ENCODE assay signal across 9 cellular contexts in genomic region chr10:71725998-71726672, GRCh38. TPM values are rescaled to one million over a fixed set of nuclear protein-coding genes. Genes with fewer than 3 reads are reported as not detected.
DNase-seq lines count a peak whose midpoint lies in the region; ATAC-seq, FAIRE-seq and TF ChIP-seq lines count a peak whose summit lies in the region.
"Had no signal": no experiment of that assay in that cellular context is flagged by ENCODE, and none has a peak within 500 bp of the region (broad histone marks: within the 10 kb centered on the region; RNA-seq: fewer than 3 reads in every experiment).

No MANE protein-coding gene starts in this region.

- H3K9me3 Mint-ChIP-seq in T-helper 1 cell treated with Interleukin-12 subunit alpha and Interleukin-12 subunit beta and Interleukin-4 antibody, amounts not matched to agents 30 μg/mL and 1 μg/mL, for 36 hours: no peaks in the 10 kb centered on the region
- no peaks in the 10 kb centered on the region for H3K9me3 Mint-ChIP-seq in neural crest cell

- intact Hi-C loops in left lung (cut with DNase I): no loop called here
- intact Hi-C loops in sciatic nerve (cut with DNase I): no loop called here

- H3K36me3 Mint-ChIP-seq in T-helper 1 cell treated with Interleukin-12 subunit alpha and Interleukin-12 subunit beta and Interleukin-4 antibody, amounts not matched to agents 30 μg/mL and 1 μg/mL, for 36 hours (ENCODE audit: low read depth): no peaks in the 10 kb centered on the region
- no peaks in the 10 kb centered on the region for H3K36me3 Mint-ChIP-seq in neural crest cell (ENCODE audit: low read depth)

- FAIRE-seq in bronchial epithelial cell (lab: Jason Lieb, UNC): no peak
- FAIRE-seq: A204.1 had no signal

- peak overlapping the region in 1 of 2 donors; percentile 95 for H3K27ac ChIP-seq in left lung

- H3K9me3 ChIP-seq in left lung: no peaks in the 10 kb centered on the region

- H3K27me3 ChIP-seq in bronchial epithelial cell (ENCODE audit: control insufficient read depth, insufficient read depth, low read length) (no peaks in the 10 kb centered on the region), left lung (no peaks in the 10 kb centered on the region)

- peak overlapping the region; percentile 43 for H3K4me3 Mint-ChIP-seq in T-helper 1 cell treated with Interleukin-12 subunit alpha and Interleukin-12 subunit beta and Interleukin-4 antibody, amounts not matched to agents 30 μg/mL and 1 μg/mL, for 36 hours
- H3K4me3 Mint-ChIP-seq in neural crest cell: no peak overlapping the region

- ATAC-seq in left lung: no peak
- no peak for ATAC-seq in sciatic nerve

- H3K36me3 ChIP-seq in bronchial epithelial cell (ENCODE audit: control insufficient read depth, insufficient read depth, low read length): no peaks in the 10 kb centered on the region
- H3K36me3 ChIP-seq in left lung: no peaks in the 10 kb centered on the region

- TF ChIP-seq CTCF in bronchial epithelial cell (IDR thresholded peaks at IDR 0.05; ENCODE audit: insufficient read depth, low read length, severe bottlenecking) (peak; percentile 39), neural crest cell (conservative IDR thresholded peaks at IDR 0.05) (peak; percentile 58), left lung (IDR thresholded peaks at IDR 0.05) (peak in 1 of 2 donors; percentile 62)

- peak overlapping the region; percentile 92 for H3K27ac Mint-ChIP-seq in T-helper 1 cell treated with Interleukin-12 subunit alpha and Interleukin-12 subunit beta and Interleukin-4 antibody, amounts not matched to agents 30 μg/mL and 1 μg/mL, for 36 hours
- H3K27ac Mint-ChIP-seq in neural crest cell (ENCODE audit: unreplicated experiment): no peak overlapping the region

- H3K4me1 Mint-ChIP-seq in T-helper 1 cell treated with Interleukin-12 subunit alpha and Interleukin-12 subunit beta and Interleukin-4 antibody, amounts not matched to agents 30 μg/mL and 1 μg/mL, for 36 hours (ENCODE audit: low read depth): peaks cover 43% of the 10 kb centered on the region
- H3K4me1 Mint-ChIP-seq in neural crest cell: peaks cover 7% of the 10 kb centered on the region

- DNase-seq in DMS 273 (lab: John Stamatoyannopoulos, UW; ENCODE audit: unreplicated experiment) (peak; percentile 68), DMS 273 treated with DMSO at 0.1 percent for 48 hours (lab: John Stamatoyannopoulos, UW) (no peak), bronchial epithelial cell (ENCODE audit: low read depth) (peak; percentile 55), neural crest cell (ENCODE audit: low read depth, low spot score) (peak; percentile 33), left lung (no peak), sciatic nerve (ENCODE audit: low spot score) (no peak), HPDE6-E6E7 (ENCODE audit: extremely low spot score) (no peak)

- H3K4me3 ChIP-seq in bronchial epithelial cell (ENCODE audit: low read depth, low read length): no peak overlapping the region
- H3K4me3 ChIP-seq in left lung: no peak overlapping the region

- no peaks in the 10 kb centered on the region for H3K27me3 Mint-ChIP-seq in T-helper 1 cell treated with Interleukin-12 subunit alpha and Interleukin-12 subunit beta and Interleukin-4 antibody, amounts not matched to agents 30 μg/mL and 1 μg/mL, for 36 hours (ENCODE audit: low read depth)
- peaks cover 3% of the 10 kb centered on the region for H3K27me3 Mint-ChIP-seq in neural crest cell (ENCODE audit: low read depth)

- peaks cover 20 to 63% of the 10 kb centered on the region in 2 donors for H3K4me1 ChIP-seq in left lung

RNA-seq across cellular contexts. Expression of gene C10orf105, which starts 6.6 kb away (rescaled TPM):
- total RNA-seq in bronchial epithelial cell (not detected in 2 replicates), neural crest cell (0.12 and 0.20 TPM in 2 replicates), left lung (1 to 10 TPM in 1 of 2 donors, under 1 TPM in 1; 0.17 to 1.0 TPM), sciatic nerve (0.53 TPM)

RNA-seq across cellular contexts. Expression of gene VSIR, which starts 47.2 kb away (rescaled TPM):
- total RNA-seq in bronchial epithelial cell (6.8 and 7.9 TPM in 2 replicates), neural crest cell (not detected in 2 replicates), left lung (100 to 1,000 TPM in 1 of 2 donors, 10 to 100 TPM in 1; 46.7 to 133 TPM), sciatic nerve (171 TPM)

Comparison
In these comparisons a context has a peak if more than half of its experiments do, and no peak if none do; other contexts are left out.
1. DNase-seq: peak in DMS 273 (single experiment), bronchial epithelial cell (single experiment) and neural crest cell (single experiment); none in DMS 273 treated with DMSO at 0.1 percent for 48 hours (single experiment), left lung (0 of 2), sciatic nerve (single experiment) and HPDE6-E6E7 (single experiment).